ENCODE assay signal across 13 cellular contexts in genomic region chr7:158384746-158385145, GRCh38.
DNase-seq lines count a peak whose midpoint lies in the region; ATAC-seq and TF ChIP-seq lines count a peak whose summit lies in the region.
"Had no signal": no experiment of that assay in that cellular context is flagged by ENCODE, and none has a peak within 500 bp of the region (broad histone marks: within the 10 kb centered on the region; RNA-seq: fewer than 3 reads in every experiment).

No MANE protein-coding gene starts in this region.

- peak; percentile 24 for DNase-seq in NCI-H748 (lab: John Stamatoyannopoulos, UW; ENCODE audit: unreplicated experiment)
- DNase-seq in NCI-H748 treated with DMSO at 0.1 percent for 48 hours (lab: John Stamatoyannopoulos, UW), result no peak
- DNase-seq in NCI-H187 (lab: John Stamatoyannopoulos, UW), result peak; percentile 67 to 89
- peak; percentile 91 for DNase-seq in NCI-H69 (lab: John Stamatoyannopoulos, UW)
- DNase-seq in posterior vena cava (ENCODE audit: low spot score), result peak; percentile 63
- no peak for DNase-seq in GM13977 (ENCODE audit: low spot score)
- DNase-seq in NCI-H2196 (lab: John Stamatoyannopoulos, UW; ENCODE audit: unreplicated experiment), result no peak
- DNase-seq: H9, KBM-7, NCI-H1436, T-helper 2 cell had no signal

- no peak for ATAC-seq in GM21447 (IDR thresholded peaks at IDR 0.05; ENCODE audit: unreplicated experiment)
- ATAC-seq: A549 had no signal

- no peak for TF ChIP-seq CTCF in GM13977 (IDR thresholded peaks at IDR 0.05; ENCODE audit: extremely low read depth, insufficient read depth, missing control alignments)

- in situ Hi-C loops in GM13977 (cut with MboI; ENCODE audit: low pct_unique_long_range_greater_than_20kb, low sequenced_read_pairs, unreplicated experiment), result no loop called here

- intact Hi-C loops in posterior vena cava (cut with DNase I), result no loop called here

Comparison
In these comparisons a context has a peak if more than half of its experiments do, and no peak if none do; other contexts are left out.
1. DNase-seq: peak in NCI-H748 (single experiment), NCI-H187 (2 of 2), NCI-H69 (single experiment) and posterior vena cava (single experiment); none in NCI-H748 treated with DMSO at 0.1 percent for 48 hours (single experiment), GM13977 (single experiment) and NCI-H2196 (single experiment).